ENCODE assay signal across 17 cellular contexts in the genomic region with DNA sequence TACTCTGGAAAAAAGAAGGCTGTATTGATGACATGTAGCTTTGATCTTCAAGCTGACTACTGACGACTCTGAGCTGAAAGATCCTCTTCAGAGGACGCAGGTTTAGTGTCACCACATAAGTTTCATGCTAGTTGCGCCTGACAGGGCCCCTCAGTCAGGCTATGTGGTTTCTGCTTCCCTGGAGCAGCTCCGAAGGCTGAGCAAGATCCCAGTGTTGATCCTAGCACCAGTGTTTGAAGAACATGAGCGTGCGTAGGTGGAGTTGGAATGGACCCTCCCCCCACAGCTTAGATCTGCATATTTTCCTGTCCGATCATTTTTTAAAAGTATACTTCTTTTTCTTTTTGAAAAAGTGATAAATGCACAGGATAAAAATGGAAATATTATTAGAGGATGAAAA. TPM values are rescaled to one million over a fixed set of nuclear protein-coding genes. Genes with fewer than 3 reads are reported as not detected.
A peak's percentile ranks its signal among the peaks of the same experiment; 100 is the strongest.
DNase-seq lines count a peak whose midpoint lies in the region; ATAC-seq and TF ChIP-seq lines count a peak whose summit lies in the region.
"Had no signal": no experiment of that assay in that cellular context is flagged by ENCODE, and none has a peak within 500 bp of the region (broad histone marks: within the 10 kb centered on the region; RNA-seq: fewer than 3 reads in every experiment).

No MANE protein-coding gene starts in this region.

- peaks cover 23% of the 10 kb centered on the region for H3K9me3 Mint-ChIP-seq in GM23338

- no peak overlapping the region for H3K4me3 ChIP-seq in GM23338
- H3K4me3 ChIP-seq: colonic mucosa, MG63 had no signal

- H3K36me3 Mint-ChIP-seq in GM23338 (ENCODE audit: low read depth) = peaks cover 35% of the 10 kb centered on the region

- no peak overlapping the region; the same call in 1 of the 2 replicates for H3K27ac ChIP-seq in GM23338 (ENCODE audit: low read depth)
- H3K27ac ChIP-seq: colonic mucosa, foreskin keratinocyte had no signal

- DNase-seq in GM23338 (ENCODE audit: low spot score) (no peak), astrocyte of the hippocampus (ENCODE audit: low read depth, low spot score) (peak; percentile 90), islet precursor cell (peak; percentile 43), stromal cell of bone marrow (ENCODE audit: low read depth) (peak; percentile 64), NCI-H345 treated with DMSO at 0.1 percent for 48 hours (lab: John Stamatoyannopoulos, UW; ENCODE audit: unreplicated experiment) (no peak), sciatic nerve (ENCODE audit: low spot score) (no peak)
- DNase-seq: activated gamma-delta T cell treated with Interleukin-2 at 50 U/mL for 16 hours, colonic mucosa, foreskin keratinocyte, MG63, NCI-H748 treated with DMSO at 0.1 percent for 48 hours, SHP77, T-cell had no signal

- H3K27ac Mint-ChIP-seq in GM23338 = peak overlapping the region; percentile 72; the same call in 1 of the 2 replicates

- no peaks in the 10 kb centered on the region for H3K36me3 ChIP-seq in GM23338 (ENCODE audit: insufficient read depth)
- H3K36me3 ChIP-seq: colonic mucosa, MG63 had no signal

- intact Hi-C loops in sciatic nerve (cut with DNase I) = no loop called here

- peaks cover 5% of the 10 kb centered on the region for H3K27me3 Mint-ChIP-seq in GM23338 (ENCODE audit: insufficient read depth, low read depth, poor library complexity)
- H3K27me3 Mint-ChIP-seq: T-cell had no signal

- peaks cover 98% of the 10 kb centered on the region for H3K79me2 ChIP-seq in GM23338 (replicated peaks; ENCODE audit: insufficient read depth)

- H2AFZ ChIP-seq in GM23338 = no peak overlapping the region

- no peak overlapping the region for H3K4me3 Mint-ChIP-seq in GM23338
- H3K4me3 Mint-ChIP-seq: T-cell had no signal

- no peak for TF ChIP-seq CTCF in GM23338 (conservative IDR thresholded peaks at IDR 0.05; ENCODE audit: low read depth in 2 of 2)

- no peak overlapping the region for H3K4me2 ChIP-seq in GM23338

- H3K9me2 ChIP-seq in GM23338 (ENCODE audit: insufficient read depth) = no peaks in the 10 kb centered on the region

- ATAC-seq in GM23338 = no peak
- ATAC-seq in HG03097 (IDR thresholded peaks at IDR 0.05; ENCODE audit: low FRiP score, unreplicated experiment) = no peak
- no peak for ATAC-seq in sciatic nerve
- ATAC-seq: foreskin keratinocyte, T-cell had no signal

- H3K4me1 ChIP-seq in GM23338 (ENCODE audit: insufficient read depth) = peaks cover 7% of the 10 kb centered on the region; the same call in 1 of the 2 replicates

- H3K27me3 ChIP-seq in GM23338 (ENCODE audit: insufficient read depth) = no peaks in the 10 kb centered on the region
- H3K27me3 ChIP-seq: colonic mucosa, foreskin keratinocyte, MG63 had no signal

- peaks cover 27% of the 10 kb centered on the region; the same call in 2 of the 3 replicates for H3K4me1 Mint-ChIP-seq in GM23338

- H4K20me1 ChIP-seq in GM23338 (replicated peaks; ENCODE audit: insufficient read depth) = 0 out of 2 replicates have a peak, but pooled peaks cover 6% of the 10 kb centered on the region

- 0 out of 2 replicates have a peak, but pooled peaks cover 3% of the 10 kb centered on the region for H3F3A ChIP-seq in GM23338 (replicated peaks; ENCODE audit: low read depth)

TF ChIP-seq in GM23338, 12 proteins besides CTCF, POLR2A, EP300 and RAD21:
- no peak for TF ChIP-seq ZNF114 (CRISPR knock-in tag; IDR thresholded peaks at IDR 0.05)
- TF ChIP-seq, protein P1, sequence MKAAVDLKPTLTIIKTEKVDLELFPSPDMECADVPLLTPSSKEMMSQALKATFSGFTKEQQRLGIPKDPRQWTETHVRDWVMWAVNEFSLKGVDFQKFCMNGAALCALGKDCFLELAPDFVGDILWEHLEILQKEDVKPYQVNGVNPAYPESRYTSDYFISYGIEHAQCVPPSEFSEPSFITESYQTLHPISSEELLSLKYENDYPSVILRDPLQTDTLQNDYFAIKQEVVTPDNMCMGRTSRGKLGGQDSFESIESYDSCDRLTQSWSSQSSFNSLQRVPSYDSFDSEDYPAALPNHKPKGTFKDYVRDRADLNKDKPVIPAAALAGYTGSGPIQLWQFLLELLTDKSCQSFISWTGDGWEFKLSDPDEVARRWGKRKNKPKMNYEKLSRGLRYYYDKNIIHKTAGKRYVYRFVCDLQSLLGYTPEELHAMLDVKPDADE (IDR thresholded peaks at IDR 0.05) = no peak
- TF ChIP-seq, protein P2, sequence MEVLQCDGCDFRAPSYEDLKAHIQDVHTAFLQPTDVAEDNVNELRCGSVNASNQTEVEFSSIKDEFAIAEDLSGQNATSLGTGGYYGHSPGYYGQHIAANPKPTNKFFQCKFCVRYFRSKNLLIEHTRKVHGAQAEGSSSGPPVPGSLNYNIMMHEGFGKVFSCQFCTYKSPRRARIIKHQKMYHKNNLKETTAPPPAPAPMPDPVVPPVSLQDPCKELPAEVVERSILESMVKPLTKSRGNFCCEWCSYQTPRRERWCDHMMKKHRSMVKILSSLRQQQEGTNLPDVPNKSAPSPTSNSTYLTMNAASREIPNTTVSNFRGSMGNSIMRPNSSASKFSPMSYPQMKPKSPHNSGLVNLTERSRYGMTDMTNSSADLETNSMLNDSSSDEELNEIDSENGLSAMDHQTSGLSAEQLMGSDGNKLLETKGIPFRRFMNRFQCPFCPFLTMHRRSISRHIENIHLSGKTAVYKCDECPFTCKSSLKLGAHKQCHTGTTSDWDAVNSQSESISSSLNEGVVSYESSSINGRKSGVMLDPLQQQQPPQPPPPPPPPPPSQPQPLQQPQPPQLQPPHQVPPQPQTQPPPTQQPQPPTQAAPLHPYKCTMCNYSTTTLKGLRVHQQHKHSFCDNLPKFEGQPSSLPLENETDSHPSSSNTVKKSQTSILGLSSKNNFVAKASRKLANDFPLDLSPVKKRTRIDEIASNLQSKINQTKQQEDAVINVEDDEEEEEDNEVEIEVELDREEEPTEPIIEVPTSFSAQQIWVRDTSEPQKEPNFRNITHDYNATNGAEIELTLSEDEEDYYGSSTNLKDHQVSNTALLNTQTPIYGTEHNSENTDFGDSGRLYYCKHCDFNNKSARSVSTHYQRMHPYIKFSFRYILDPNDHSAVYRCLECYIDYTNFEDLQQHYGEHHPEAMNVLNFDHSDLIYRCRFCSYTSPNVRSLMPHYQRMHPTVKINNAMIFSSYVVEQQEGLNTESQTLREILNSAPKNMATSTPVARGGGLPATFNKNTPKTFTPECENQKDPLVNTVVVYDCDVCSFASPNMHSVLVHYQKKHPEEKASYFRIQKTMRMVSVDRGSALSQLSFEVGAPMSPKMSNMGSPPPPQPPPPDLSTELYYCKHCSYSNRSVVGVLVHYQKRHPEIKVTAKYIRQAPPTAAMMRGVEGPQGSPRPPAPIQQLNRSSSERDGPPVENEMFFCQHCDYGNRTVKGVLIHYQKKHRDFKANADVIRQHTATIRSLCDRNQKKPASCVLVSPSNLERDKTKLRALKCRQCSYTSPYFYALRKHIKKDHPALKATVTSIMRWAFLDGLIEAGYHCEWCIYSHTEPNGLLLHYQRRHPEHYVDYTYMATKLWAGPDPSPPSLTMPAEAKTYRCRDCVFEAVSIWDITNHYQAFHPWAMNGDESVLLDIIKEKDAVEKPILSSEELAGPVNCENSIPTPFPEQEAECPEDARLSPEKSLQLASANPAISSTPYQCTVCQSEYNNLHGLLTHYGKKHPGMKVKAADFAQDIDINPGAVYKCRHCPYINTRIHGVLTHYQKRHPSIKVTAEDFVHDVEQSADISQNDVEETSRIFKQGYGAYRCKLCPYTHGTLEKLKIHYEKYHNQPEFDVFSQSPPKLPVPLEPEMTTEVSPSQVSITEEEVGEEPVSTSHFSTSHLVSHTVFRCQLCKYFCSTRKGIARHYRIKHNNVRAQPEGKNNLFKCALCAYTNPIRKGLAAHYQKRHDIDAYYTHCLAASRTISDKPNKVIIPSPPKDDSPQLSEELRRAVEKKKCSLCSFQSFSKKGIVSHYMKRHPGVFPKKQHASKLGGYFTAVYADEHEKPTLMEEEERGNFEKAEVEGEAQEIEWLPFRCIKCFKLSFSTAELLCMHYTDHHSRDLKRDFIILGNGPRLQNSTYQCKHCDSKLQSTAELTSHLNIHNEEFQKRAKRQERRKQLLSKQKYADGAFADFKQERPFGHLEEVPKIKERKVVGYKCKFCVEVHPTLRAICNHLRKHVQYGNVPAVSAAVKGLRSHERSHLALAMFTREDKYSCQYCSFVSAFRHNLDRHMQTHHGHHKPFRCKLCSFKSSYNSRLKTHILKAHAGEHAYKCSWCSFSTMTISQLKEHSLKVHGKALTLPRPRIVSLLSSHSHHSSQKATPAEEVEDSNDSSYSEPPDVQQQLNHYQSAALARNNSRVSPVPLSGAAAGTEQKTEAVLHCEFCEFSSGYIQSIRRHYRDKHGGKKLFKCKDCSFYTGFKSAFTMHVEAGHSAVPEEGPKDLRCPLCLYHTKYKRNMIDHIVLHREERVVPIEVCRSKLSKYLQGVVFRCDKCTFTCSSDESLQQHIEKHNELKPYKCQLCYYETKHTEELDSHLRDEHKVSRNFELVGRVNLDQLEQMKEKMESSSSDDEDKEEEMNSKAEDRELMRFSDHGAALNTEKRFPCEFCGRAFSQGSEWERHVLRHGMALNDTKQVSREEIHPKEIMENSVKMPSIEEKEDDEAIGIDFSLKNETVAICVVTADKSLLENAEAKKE (CRISPR knock-in tag; IDR thresholded peaks at IDR 0.05) = no peak

RNA-seq across cellular contexts. Expression of a gene that starts 17.3 kb away (rescaled TPM):
- total RNA-seq in GM23338 (2014; rRNA removed; shearing (Covaris generic)) = 30.0 and 48.0 TPM in 2 replicates
- 22.3 and 22.6 TPM in 2 replicates for polyA plus RNA-seq in GM23338 (2016; fragmentation: Nextera tagmentation; extraction: Ambion mirVana)
- total RNA-seq in sciatic nerve = 32.3 TPM

RNA-seq across cellular contexts. Expression of a gene that starts 32.2 kb away (rescaled TPM):
- not detected in 2 replicates for total RNA-seq in GM23338 (2014; rRNA removed; shearing (Covaris generic))
- polyA plus RNA-seq in GM23338 (2016; fragmentation: Nextera tagmentation; extraction: Ambion mirVana) = not detected in 2 replicates
- total RNA-seq in sciatic nerve = not detected
- total RNA-seq: aorta, colonic mucosa, foreskin keratinocyte, OCI-LY7, temporal lobe had no signal
- polyA plus RNA-seq: foreskin keratinocyte had no signal

Comparison
In these comparisons a context has a peak if more than half of its experiments do, and no peak if none do; other contexts are left out.
1. DNase-seq: peak in astrocyte of the hippocampus (single experiment), islet precursor cell (single experiment) and stromal cell of bone marrow (single experiment); none in GM23338 (single experiment), NCI-H345 treated with DMSO at 0.1 percent for 48 hours (single experiment) and sciatic nerve (single experiment).